8 cellular contexts compared by ENCODE assay signal in the genomic region with DNA sequence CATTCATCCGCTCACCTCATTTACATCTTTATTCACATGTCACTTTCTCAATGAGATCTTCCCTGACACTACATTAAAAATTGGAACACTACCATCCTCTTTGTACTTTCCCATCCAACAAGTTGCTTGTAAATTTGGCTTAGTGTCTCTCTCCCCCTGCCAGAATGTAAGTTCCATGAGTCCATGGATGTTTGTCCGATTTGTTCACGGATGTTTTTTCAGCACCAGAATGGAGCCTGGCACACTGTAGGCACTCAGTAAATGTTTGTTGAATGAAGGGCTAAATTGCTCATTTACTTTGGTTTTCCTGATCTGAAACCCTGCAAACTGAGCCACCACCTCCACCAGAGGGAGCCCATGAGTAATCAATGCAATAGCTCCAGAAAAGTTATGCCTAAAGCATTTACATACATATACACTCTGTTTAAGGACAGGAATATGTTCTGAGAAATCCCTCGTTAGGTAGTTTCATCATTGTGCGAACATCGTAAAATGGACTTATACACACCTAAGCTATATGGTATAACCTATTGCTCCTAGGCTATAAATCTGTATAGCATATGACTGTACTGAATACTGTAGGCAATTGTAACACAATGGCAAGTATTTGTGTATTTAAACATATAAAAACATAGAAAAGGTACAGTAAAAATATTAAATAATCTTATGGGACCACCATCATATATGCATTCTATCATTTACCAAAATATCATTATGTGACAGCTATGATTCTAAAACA. TPM values are rescaled to one million over a fixed set of nuclear protein-coding genes. Genes with fewer than 3 reads are reported as not detected.
DNase-seq lines count a peak whose midpoint lies in the region; ATAC-seq and TF ChIP-seq lines count a peak whose summit lies in the region.

No MANE protein-coding gene starts in this region.

- H3K4me1 Mint-ChIP-seq in stimulated activated effector memory CD8-positive, alpha-beta T cell treated with anti-CD3 and anti-CD28 coated beads, Interleukin-12 subunit alpha, Interleukin-12 subunit beta, amount 100 ng/mL, for 72 hours, result peaks cover 30% of the 10 kb centered on the region

- CTCF ChIA-PET in HEK293T (lab: Yijun Ruan, JAX), result interaction anchor here (0.6 to 3.5 kb wide), 11 partner anchors 13 to 277 kb away, joined by 3 to 20 read pairs (median 4); no protein-coding TSS in a partner anchor

- no peaks in the 10 kb centered on the region for H3K9me3 ChIP-seq in effector memory CD4-positive, alpha-beta T cell (ENCODE audit: control insufficient read depth, low read length)

- H3K36me3 Mint-ChIP-seq in stimulated activated effector memory CD8-positive, alpha-beta T cell treated with anti-CD3 and anti-CD28 coated beads, Interleukin-12 subunit alpha, Interleukin-12 subunit beta, amount 100 ng/mL, for 72 hours, result peaks cover 14% of the 10 kb centered on the region

- POLR2A ChIA-PET in HEK293T (lab: Yijun Ruan, JAX), result interaction anchor here (0.6 to 1.6 kb wide), 4 partner anchors 14 to 491 kb away, joined by 3 to 6 read pairs (median 3); no protein-coding TSS in a partner anchor

- peaks cover 10% of the 10 kb centered on the region for H3K4me1 ChIP-seq in effector memory CD4-positive, alpha-beta T cell (ENCODE audit: control insufficient read depth, insufficient read depth, low read length, poor library complexity, severe bottlenecking)

- no peak for ATAC-seq in stimulated activated effector memory CD8-positive, alpha-beta T cell treated with anti-CD3 and anti-CD28 coated beads, Interleukin-12 subunit alpha, Interleukin-12 subunit beta, amount 100 ng/mL, for 72 hours
- no peak for ATAC-seq in HG02642 (IDR thresholded peaks at IDR 0.05; ENCODE audit: poor library complexity, unreplicated experiment)

- DNase-seq in Ammon's horn (ENCODE audit: low spot score), result peak; percentile 81
- DNase-seq in HEK293T (ENCODE audit: extremely low spot score), result peak; percentile 75
- DNase-seq in NOMO-1 (lab: John Stamatoyannopoulos, UW; ENCODE audit: unreplicated experiment in 2 of 2), result peak; percentile 65 to 76
- DNase-seq in activated CD8-positive, alpha-beta memory T cell treated with anti-CD3 and anti-CD28 coated beads for 1 hour (ENCODE audit: extremely low read depth in 1 of 2, low read depth in 1 of 2), result peak; percentile 55 to 68
- DNase-seq in effector memory CD4-positive, alpha-beta T cell, result peak; percentile 21 to 69 (median 49)
- DNase-seq in myocyte (ENCODE audit: low read depth), result peak; percentile 58
- peak; percentile 82 to 89 for DNase-seq in stimulated activated effector memory CD8-positive, alpha-beta T cell treated with anti-CD3 and anti-CD28 coated beads, Interleukin-12 subunit alpha, Interleukin-12 subunit beta, amount 100 ng/mL, for 72 hours (ENCODE audit: low spot score in 2 of 2)

- peak overlapping the region; percentile 12 for H3K27ac Mint-ChIP-seq in stimulated activated effector memory CD8-positive, alpha-beta T cell treated with anti-CD3 and anti-CD28 coated beads, Interleukin-12 subunit alpha, Interleukin-12 subunit beta, amount 100 ng/mL, for 72 hours

- H3K4me3 ChIP-seq in effector memory CD4-positive, alpha-beta T cell (ENCODE audit: insufficient read depth, low read depth, low read length, poor library complexity, severe bottlenecking), result no peak overlapping the region

- H3K4me3 Mint-ChIP-seq in stimulated activated effector memory CD8-positive, alpha-beta T cell treated with anti-CD3 and anti-CD28 coated beads, Interleukin-12 subunit alpha, Interleukin-12 subunit beta, amount 100 ng/mL, for 72 hours, result peak overlapping the region; percentile 3

- no peaks in the 10 kb centered on the region for H3K9me3 Mint-ChIP-seq in stimulated activated effector memory CD8-positive, alpha-beta T cell treated with anti-CD3 and anti-CD28 coated beads, Interleukin-12 subunit alpha, Interleukin-12 subunit beta, amount 100 ng/mL, for 72 hours

- H3K36me3 ChIP-seq in effector memory CD4-positive, alpha-beta T cell (ENCODE audit: control insufficient read depth, insufficient read depth, low read length), result no peaks in the 10 kb centered on the region

- H3K27ac ChIP-seq in effector memory CD4-positive, alpha-beta T cell (ENCODE audit: insufficient read depth, low read length, poor library complexity, severe bottlenecking), result no peak overlapping the region

- no peaks in the 10 kb centered on the region for H3K27me3 ChIP-seq in effector memory CD4-positive, alpha-beta T cell (replicated peaks; ENCODE audit: control insufficient read depth, insufficient read depth, low read length, poor library complexity, severe bottlenecking)

TF ChIP-seq in HEK293T, 16 proteins besides CTCF, POLR2A, EP300 and RAD21:
- TF ChIP-seq ZNF384 (IDR thresholded peaks at IDR 0.05) (no peak), CTBP1 (IDR thresholded peaks at IDR 0.05; ENCODE audit: borderline replicate concordance) (no peak), LEF1 (IDR thresholded peaks at IDR 0.05; ENCODE audit: borderline replicate concordance) (no peak), ARNT (IDR thresholded peaks at IDR 0.05) (no peak), FOXK2 (IDR thresholded peaks at IDR 0.05) (no peak), NFRKB (IDR thresholded peaks at IDR 0.05) (no peak), ELF4 (IDR thresholded peaks at IDR 0.05) (no peak), SUZ12 (IDR thresholded peaks at IDR 0.05) (no peak), L3MBTL2 (conservative IDR thresholded peaks at IDR 0.05) (no peak), HDGF (IDR thresholded peaks at IDR 0.05; ENCODE audit: borderline replicate concordance) (no peak), BHLHE40 (IDR thresholded peaks at IDR 0.05; ENCODE audit: borderline replicate concordance) (no peak)
- TF ChIP-seq, protein P1, sequence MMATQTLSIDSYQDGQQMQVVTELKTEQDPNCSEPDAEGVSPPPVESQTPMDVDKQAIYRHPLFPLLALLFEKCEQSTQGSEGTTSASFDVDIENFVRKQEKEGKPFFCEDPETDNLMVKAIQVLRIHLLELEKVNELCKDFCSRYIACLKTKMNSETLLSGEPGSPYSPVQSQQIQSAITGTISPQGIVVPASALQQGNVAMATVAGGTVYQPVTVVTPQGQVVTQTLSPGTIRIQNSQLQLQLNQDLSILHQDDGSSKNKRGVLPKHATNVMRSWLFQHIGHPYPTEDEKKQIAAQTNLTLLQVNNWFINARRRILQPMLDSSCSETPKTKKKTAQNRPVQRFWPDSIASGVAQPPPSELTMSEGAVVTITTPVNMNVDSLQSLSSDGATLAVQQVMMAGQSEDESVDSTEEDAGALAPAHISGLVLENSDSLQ (IDR thresholded peaks at IDR 0.05), result no peak

RNA-seq across cellular contexts. Expression of a gene that starts 2.8 kb away (rescaled TPM):
- total RNA-seq in myocyte, result 19.6 and 22.0 TPM in 2 replicates
- polyA plus RNA-seq in myocyte (2012), result 9.7 TPM
